ENCODE assay signal across 36 cellular contexts in genomic region chr1:15852828-15853302, GRCh38. TPM values are rescaled to one million over a fixed set of nuclear protein-coding genes. Genes with fewer than 3 reads are reported as not detected.
DNase-seq lines count a peak whose midpoint lies in the region; ATAC-seq, FAIRE-seq and TF ChIP-seq lines count a peak whose summit lies in the region.
"Had no signal": no experiment of that assay in that cellular context is flagged by ENCODE, and none has a peak within 500 bp of the region (broad histone marks: within the 10 kb centered on the region; RNA-seq: fewer than 3 reads in every experiment).

No MANE protein-coding gene starts in this region.

- no peak overlapping the region for H3K4me2 ChIP-seq in keratinocyte (ENCODE audit: control insufficient read depth, extremely low read depth, insufficient read depth, low read depth, low read length)
- H3K4me2 ChIP-seq: neural progenitor cell had no signal

- ATAC-seq in Panc1 = no peak
- ATAC-seq: A549, esophagus mucosa, K562 had no signal

- no peak overlapping the region for H3K4me3 Mint-ChIP-seq in MCF 10A (ENCODE audit: unreplicated experiment)
- H3K4me3 Mint-ChIP-seq: activated CD4-positive, alpha-beta memory T cell treated with anti-CD3 and anti-CD28 coated beads, Interleukin-2, amount 10 ng/mL, durations not matched to agents 7 days and 5 days; endodermal cell; neural progenitor cell had no signal

- TF ChIP-seq CTCF in MCF 10A (IDR thresholded peaks at IDR 0.05; ENCODE audit: unreplicated experiment) (no peak), breast epithelium (IDR thresholded peaks at IDR 0.05) (no peak), Panc1 (IDR thresholded peaks at IDR 0.05) (no peak), keratinocyte (optimal IDR thresholded peaks at IDR 0.05 in 1 of 3, IDR thresholded peaks at IDR 0.05 in 1 of 3, conservative IDR thresholded peaks at IDR 0.05 in 1 of 3; ENCODE audit: extremely low read depth in 1 of 3, insufficient read depth in 2 of 3, low read length in 3 of 3) (no peak), tibial artery (IDR thresholded peaks at IDR 0.05) (no peak)

- H3K9me3 Mint-ChIP-seq in MCF 10A (ENCODE audit: unreplicated experiment) = no peaks in the 10 kb centered on the region
- H3K9me3 Mint-ChIP-seq: activated CD4-positive, alpha-beta memory T cell treated with anti-CD3 and anti-CD28 coated beads, Interleukin-2, amount 10 ng/mL, durations not matched to agents 7 days and 5 days; activated naive CD4-positive, alpha-beta T cell treated with anti-CD3 and anti-CD28 coated beads, Interleukin-2, amount 50 U/mL, for 24 hours; activated T-helper 2 cell treated with anti-CD3 and anti-CD28 coated beads, Interferon-gamma antibody, Interleukin-2, Interleukin-4, amounts not matched to agents 10 μg/mL and 5 μg/mL and 100 μg/mL, durations not matched to agents 14 hours and 24 hours and 36 hours; dendritic cell treated with granulocyte-macrophage colony-stimulating factor and Interleukin-4, amounts not matched to agents 40 ng/mL and 50 ng/mL, for 4 days; endodermal cell; H9; neural progenitor cell had no signal

- no peak overlapping the region for H2AFZ ChIP-seq in keratinocyte (ENCODE audit: control insufficient read depth, low read length)
- H2AFZ ChIP-seq: neural progenitor cell had no signal

- H3K36me3 ChIP-seq in breast epithelium (no peaks in the 10 kb centered on the region), Panc1 (ENCODE audit: control insufficient read depth, insufficient read depth, low read length) (peaks cover 4% of the 10 kb centered on the region; the same call in 1 of the 2 replicates), keratinocyte (ENCODE audit: control insufficient read depth in 2 of 2, extremely low read depth in 1 of 2, insufficient read depth in 2 of 2, low read length in 2 of 2) (no peaks in the 10 kb centered on the region), tibial artery (no peaks in the 10 kb centered on the region)
- H3K36me3 ChIP-seq: neural progenitor cell, sigmoid colon, suprapubic skin had no signal

- no peaks in the 10 kb centered on the region for H3K27me3 ChIP-seq in breast epithelium
- H3K27me3 ChIP-seq in Panc1 (ENCODE audit: control insufficient read depth, insufficient read depth, low read length) = no peaks in the 10 kb centered on the region
- no peaks in the 10 kb centered on the region for H3K27me3 ChIP-seq in keratinocyte (ENCODE audit: control insufficient read depth, extremely low read depth, insufficient read depth, low read length)
- no peaks in the 10 kb centered on the region for H3K27me3 ChIP-seq in tibial artery
- H3K27me3 ChIP-seq: neural progenitor cell, sigmoid colon, SJSA1, suprapubic skin had no signal

- intact Hi-C loops in MCF 10A (cut with micrococcal nuclease) = no loop called here
- intact Hi-C loops in breast epithelium (cut with DNase I; ENCODE audit: low total_unique reads) = no loop called here
- intact Hi-C loops in Panc1 (cut with micrococcal nuclease; ENCODE audit: unreplicated experiment) = no loop called here
- intact Hi-C loops in tibial artery (cut with DNase I; ENCODE audit: low total_unique reads) = no loop called here

- no peak for TF ChIP-seq POLR2A in breast epithelium (IDR thresholded peaks at IDR 0.05)

- H3K4me1 Mint-ChIP-seq in MCF 10A (ENCODE audit: insufficient read depth, unreplicated experiment) = peaks cover 23% of the 10 kb centered on the region

- no peaks in the 10 kb centered on the region for H3K9me1 ChIP-seq in keratinocyte (ENCODE audit: control insufficient read depth, extremely low read depth, insufficient read depth, low read length)

- H3K9me3 ChIP-seq in breast epithelium (no peaks in the 10 kb centered on the region), Panc1 (ENCODE audit: control insufficient read depth, insufficient read depth, low read depth, low read length) (no peaks in the 10 kb centered on the region), keratinocyte (ENCODE audit: control insufficient read depth, low read depth, low read length) (no peaks in the 10 kb centered on the region), tibial artery (no peaks in the 10 kb centered on the region)
- H3K9me3 ChIP-seq: A549, sigmoid colon, SJSA1, suprapubic skin had no signal

- dilution Hi-C loops in keratinocyte (cut with MboI; ENCODE audit: extremely low pct_ligation_motif_present, low sequenced_read_pairs) = no loop called here

- peak overlapping the region; percentile 97 for H3K27ac Mint-ChIP-seq in MCF 10A (ENCODE audit: low read depth, unreplicated experiment)
- H3K27ac Mint-ChIP-seq: activated CD4-positive, alpha-beta memory T cell treated with anti-CD3 and anti-CD28 coated beads, Interleukin-2, amount 10 ng/mL, durations not matched to agents 7 days and 5 days; activated naive CD4-positive, alpha-beta T cell treated with anti-CD3 and anti-CD28 coated beads, Interleukin-2, amount 50 U/mL, for 24 hours; activated T-helper 2 cell treated with anti-CD3 and anti-CD28 coated beads, Interferon-gamma antibody, Interleukin-2, Interleukin-4, amounts not matched to agents 10 μg/mL and 5 μg/mL and 100 μg/mL, durations not matched to agents 14 hours and 24 hours and 36 hours; dendritic cell treated with granulocyte-macrophage colony-stimulating factor and Interleukin-4, amounts not matched to agents 40 ng/mL and 50 ng/mL, for 4 days; endodermal cell; neural progenitor cell; progenitor cell of endocrine pancreas had no signal

- BruUV-seq in MCF 10A (replicated peaks; lab: Mats Ljungman, UMichigan) = no TSS peak
- no TSS peak for BruUV-seq in Panc1 (replicated peaks; lab: Mats Ljungman, UMichigan)

- no peak overlapping the region for H3K9ac ChIP-seq in keratinocyte (ENCODE audit: control insufficient read depth, extremely low read depth, insufficient read depth, low read length)
- H3K9ac ChIP-seq: neural progenitor cell had no signal

- no peaks in the 10 kb centered on the region for H4K20me1 ChIP-seq in keratinocyte (ENCODE audit: control insufficient read depth, extremely low read depth, insufficient read depth, low read length)

- H3K27me3 Mint-ChIP-seq in MCF 10A (ENCODE audit: insufficient read depth, unreplicated experiment) = no peaks in the 10 kb centered on the region
- H3K27me3 Mint-ChIP-seq: activated CD4-positive, alpha-beta memory T cell treated with anti-CD3 and anti-CD28 coated beads, Interleukin-2, amount 10 ng/mL, durations not matched to agents 7 days and 5 days; activated naive CD4-positive, alpha-beta T cell treated with anti-CD3 and anti-CD28 coated beads, Interleukin-2, amount 50 U/mL, for 24 hours; dendritic cell treated with granulocyte-macrophage colony-stimulating factor and Interleukin-4, amounts not matched to agents 40 ng/mL and 50 ng/mL, for 4 days; progenitor cell of endocrine pancreas had no signal

- peaks cover 99% of the 10 kb centered on the region for H3K79me2 ChIP-seq in keratinocyte (ENCODE audit: control insufficient read depth, insufficient read depth, low read length)

- CTCF ChIA-PET in MCF 10A (lab: Yijun Ruan, JAX) = interaction anchor here (0.6 to 1.8 kb wide), 2 partner anchors 37 to 38 kb away, joined by 3 to 7 read pairs; no protein-coding TSS in a partner anchor
- CTCF ChIA-PET in Panc1 (lab: Charles Lee) = no interaction called here

- H3K4me3 ChIP-seq in breast epithelium (no peak overlapping the region), Panc1 (ENCODE audit: low read depth in 2 of 2, low read length in 2 of 2) (no peak overlapping the region), keratinocyte (ENCODE audit: control insufficient read depth in 2 of 3, extremely low read depth in 1 of 3, insufficient read depth in 2 of 3, low read depth in 1 of 3, low read length in 3 of 3) (no peak overlapping the region), tibial artery (no peak overlapping the region)
- H3K4me3 ChIP-seq: A549, K562, neural progenitor cell, sigmoid colon, SJSA1, suprapubic skin had no signal

- peaks cover 0 to 7% of the 10 kb centered on the region in 2 donors for H3K4me1 ChIP-seq in breast epithelium
- peaks cover 30% of the 10 kb centered on the region for H3K4me1 ChIP-seq in Panc1 (ENCODE audit: control insufficient read depth, insufficient read depth, low read length)
- H3K4me1 ChIP-seq in keratinocyte (ENCODE audit: control insufficient read depth, extremely low read depth, insufficient read depth, low read length) = peaks cover 22% of the 10 kb centered on the region
- peaks cover 0 to 69% (median 44%) of the 10 kb centered on the region in 4 donors for H3K4me1 ChIP-seq in tibial artery

- H3K27ac ChIP-seq in breast epithelium (peak overlapping the region in 1 of 2 donors; percentile 98), Panc1 (ENCODE audit: low read length) (peak overlapping the region; percentile 53; the same call in 1 of the 2 replicates), keratinocyte (ENCODE audit: control insufficient read depth, insufficient read depth, low read length) (peak overlapping the region; percentile 95), tibial artery (peak overlapping the region in 1 of 2 donors; percentile 99)
- H3K27ac ChIP-seq: neural progenitor cell, SJSA1, suprapubic skin had no signal

- no peak for FAIRE-seq in keratinocyte (lab: Jason Lieb, UNC)
- FAIRE-seq: A549, K562, RCC 7860, urothelium cell line had no signal

- in situ Hi-C loops in Panc1 (cut with HindIII; ENCODE audit: low pct_unique_long_range_greater_than_20kb, low sequenced_read_pairs) = no loop called here

- DNase-seq in MCF 10A (ENCODE audit: unreplicated experiment) (no peak), breast epithelium (ENCODE audit: low spot score in 2 of 2) (no peak), Panc1 (ENCODE audit: low read depth, low spot score) (no peak), keratinocyte (ENCODE audit: low read depth, low spot score) (no peak), HuH-7.5 (ENCODE audit: low spot score) (no peak), tibial artery (no peak), T1000 (lab: John Stamatoyannopoulos, UW) (no peak), NCI-H82 (lab: John Stamatoyannopoulos, UW) (no peak)
- DNase-seq: activated CD4-positive, alpha-beta memory T cell treated with anti-CD3 and anti-CD28 coated beads, Interleukin-2, amount 10 ng/mL, durations not matched to agents 7 days and 5 days; activated CD4-positive, CD25-positive, alpha-beta regulatory T cell treated with anti-CD3 and anti-CD28 coated beads, Interleukin-2, amount 50 U/mL, for 72 hours; activated CD8-positive, alpha-beta memory T cell treated with anti-CD3 and anti-CD28 coated beads, Interleukin-2, amount 50 U/mL, for 48 hours; AML-193; aorta; caudate nucleus; DMS53; endodermal cell; foreskin melanocyte; GF-D8; H9; NCI-H2171; NCI-H524; sigmoid colon; stimulated activated naive CD4-positive, alpha-beta T cell; T-helper 1 cell had no signal

- peaks cover 6% of the 10 kb centered on the region for H3K36me3 Mint-ChIP-seq in MCF 10A (ENCODE audit: insufficient read depth, unreplicated experiment)
- H3K36me3 Mint-ChIP-seq: activated naive CD4-positive, alpha-beta T cell treated with anti-CD3 and anti-CD28 coated beads, Interleukin-2, amount 50 U/mL, for 24 hours had no signal

- POLR2A ChIA-PET in MCF 10A (lab: Yijun Ruan, JAX) = interaction anchor here (0.8 to 9.0 kb wide), 7 partner anchors 14 to 58 kb away, joined by 3 to 283 read pairs (median 5); no protein-coding TSS in a partner anchor
- POLR2A ChIA-PET in Panc1 (lab: Charles Lee) = no interaction called here

RNA-seq across cellular contexts. Expression of gene SPEN, which starts 5.4 kb away (rescaled TPM):
- total RNA-seq in MCF 10A (2022) (44.2 and 50.6 TPM in 2 replicates), breast epithelium (10 to 100 TPM; 46.9 to 56.6 (median 51.2) TPM), Panc1 (2021; ENCODE audit: unreplicated experiment) (58.3 TPM)
- polyA plus RNA-seq in Panc1 (2012; ENCODE audit: insufficient read length) = 36.5 TPM
- 4.9 to 9.1 TPM (median 8.9 TPM) in 3 replicates for polyA plus RNA-seq in keratinocyte
- polyA plus RNA-seq in keratinocyte (2011; ENCODE audit: low read depth) = 22.5 TPM
- 6.3 and 6.9 TPM in 2 replicates for polyA plus RNA-seq in keratinocyte (2011; cell fraction: cytosol; rRNA removed)
- polyA plus RNA-seq in keratinocyte (2011; cell fraction: nucleus; rRNA removed) = 46.7 and 46.9 TPM in 2 replicates
- polyA plus RNA-seq in keratinocyte (2012; ENCODE audit: low replicate concordance) = 25.0 and 35.6 TPM in 2 replicates
- polyA minus RNA-seq in keratinocyte = 18.8 to 84.5 TPM (median 42.0 TPM) in 3 replicates
- 6.7 TPM for polyA minus RNA-seq in keratinocyte (2011; cell fraction: cytosol; rRNA and poly(A)+ RNA removed)
- polyA minus RNA-seq in keratinocyte (2011; cell fraction: nucleus; rRNA and poly(A)+ RNA removed) = 30.5 and 60.2 TPM in 2 replicates

RNA-seq across cellular contexts. Expression of gene UQCRHL, which starts 45.4 kb away (rescaled TPM):
- total RNA-seq in MCF 10A (2022) (1.1 and 1.7 TPM in 2 replicates), breast epithelium (1 to 10 TPM in 2 of 3 donors, under 1 TPM in 1; 0.66 to 1.4 (median 1.2) TPM), Panc1 (2021; ENCODE audit: unreplicated experiment) (2.6 TPM)
- 2.3 TPM for polyA plus RNA-seq in Panc1 (2012; ENCODE audit: insufficient read length)
- 2.6 to 14.0 TPM (median 4.6 TPM) in 3 replicates for polyA plus RNA-seq in keratinocyte
- 2.5 TPM for polyA plus RNA-seq in keratinocyte (2011; ENCODE audit: low read depth)
- 6.8 and 8.4 TPM in 2 replicates for polyA plus RNA-seq in keratinocyte (2011; cell fraction: cytosol; rRNA removed)
- polyA plus RNA-seq in keratinocyte (2011; cell fraction: nucleus; rRNA removed) = 2.1 TPM in 2 replicates
- 2.6 and 4.3 TPM in 2 replicates for polyA plus RNA-seq in keratinocyte (2012; ENCODE audit: low replicate concordance)
- polyA minus RNA-seq in keratinocyte = 0.23 to 0.77 TPM in 2 of 3 replicates, not detected in the other
- 8.2 TPM for polyA minus RNA-seq in keratinocyte (2011; cell fraction: cytosol; rRNA and poly(A)+ RNA removed)
- polyA minus RNA-seq in keratinocyte (2011; cell fraction: nucleus; rRNA and poly(A)+ RNA removed) = 0.21 TPM in 1 of 2 replicates, not detected in the other
